25 cellular contexts compared by ENCODE assay signal in the genomic region with DNA sequence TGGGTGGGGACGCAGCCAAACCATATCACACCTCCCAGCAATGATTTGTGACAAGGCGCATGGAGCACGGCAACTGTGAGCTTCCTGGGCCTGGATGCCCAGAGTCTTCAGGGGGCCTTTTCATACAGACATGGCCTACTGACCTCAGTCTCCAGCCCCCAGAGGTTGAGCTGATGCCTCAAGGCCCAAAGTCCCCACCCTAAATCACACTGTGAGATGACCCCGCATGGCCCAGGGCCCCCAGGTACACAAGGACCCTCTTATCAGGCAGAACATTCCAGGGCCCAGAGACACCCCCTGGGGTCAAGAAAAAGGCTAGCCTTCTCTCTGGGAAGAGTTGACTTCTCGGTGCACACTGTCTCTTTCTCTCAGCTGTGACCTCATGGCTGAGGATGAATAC.
DNase-seq lines count a peak whose midpoint lies in the region; ATAC-seq, FAIRE-seq and TF ChIP-seq lines count a peak whose summit lies in the region.
"Had no signal": no experiment of that assay in that cellular context is flagged by ENCODE, and none has a peak within 500 bp of the region (broad histone marks: within the 10 kb centered on the region; RNA-seq: fewer than 3 reads in every experiment).

No MANE protein-coding gene starts in this region.

- no peaks in the 10 kb centered on the region for H3K4me1 ChIP-seq in right atrium auricular region
- H3K4me1 ChIP-seq in sigmoid colon: no peaks in the 10 kb centered on the region
- H3K4me1 ChIP-seq in HepG2 (ENCODE audit: insufficient read depth, low read length): peaks cover 12% of the 10 kb centered on the region; the same call in 1 of the 2 replicates
- H3K4me1 ChIP-seq: A549, BE2C had no signal

- H2AFZ ChIP-seq in HepG2 (ENCODE audit: low read length): no peak overlapping the region
- H2AFZ ChIP-seq: GM23338 had no signal

- no peak for TF ChIP-seq RAD21 in HepG2 (CRISPR knock-in tag; IDR thresholded peaks at IDR 0.05)

- DNase-seq in right atrium auricular region (ENCODE audit: low spot score): peak; percentile 46
- DNase-seq in left cardiac atrium: no peak
- peak; percentile 19 for DNase-seq in left lobe of liver (ENCODE audit: low spot score)
- DNase-seq in sigmoid colon: peak; percentile 50
- no peak for DNase-seq in HepG2 (ENCODE audit: low spot score)
- no peak for DNase-seq in activated CD4-positive, CD25-positive, alpha-beta regulatory T cell (lab: John Stamatoyannopoulos, UW)
- DNase-seq: 8988T; ACHN; AML-193; BE2C; CD4-positive, alpha-beta T cell; CD8-positive, alpha-beta memory T cell; DMS 273 treated with DMSO at 0.1 percent for 48 hours; DMS79; EL; GDM1; H9 had no signal

- no peak for FAIRE-seq in HepG2 (lab: Jason Lieb, UNC)
- FAIRE-seq: A549, D721Med, GM12878, GM19239 had no signal

- H3K79me2 ChIP-seq in HepG2 (ENCODE audit: insufficient read depth, low read length): no peaks in the 10 kb centered on the region

- no peak for TF ChIP-seq EP300 in sigmoid colon (IDR thresholded peaks at IDR 0.05)
- no peak for TF ChIP-seq EP300 in HepG2 (IDR thresholded peaks at IDR 0.05; ENCODE audit: low read depth in 2 of 2, low read length in 2 of 2)
- TF ChIP-seq EP300 in HepG2 (CRISPR knock-in tag; IDR thresholded peaks at IDR 0.05; ENCODE audit: borderline replicate concordance): no peak

- H3K27ac ChIP-seq in right atrium auricular region: no peak overlapping the region
- no peak overlapping the region for H3K27ac ChIP-seq in sigmoid colon
- H3K27ac ChIP-seq in HepG2 (ENCODE audit: extremely low read length, insufficient read depth, low read length): no peak overlapping the region
- H3K27ac ChIP-seq: A549; BLaER1 treated with 17β-estradiol and CSF1 and Interleukin-3, amounts not matched to agents 10 nM and 100 nM had no signal

- no peak overlapping the region for H3K4me2 ChIP-seq in HepG2 (ENCODE audit: low read depth, low read length)
- H3K4me2 ChIP-seq: A549; BLaER1 treated with 17β-estradiol and CSF1 and Interleukin-3, amounts not matched to agents 10 nM and 100 nM; GM23338 had no signal

- H3K4me3 ChIP-seq in right atrium auricular region: no peak overlapping the region
- no peak overlapping the region for H3K4me3 ChIP-seq in sigmoid colon
- H3K4me3 ChIP-seq in HepG2 (replicated peaks in 1 of 3; ENCODE audit: insufficient read depth in 1 of 3, low read depth in 2 of 3, low read length in 3 of 3): no peak overlapping the region
- H3K4me3 ChIP-seq: A549; BLaER1 treated with 17β-estradiol and CSF1 and Interleukin-3, amounts not matched to agents 10 nM and 100 nM; GM12878; GM23338 had no signal

- ATAC-seq in left cardiac atrium (no peak), left lobe of liver (no peak), GM21423 (IDR thresholded peaks at IDR 0.05; ENCODE audit: unreplicated experiment) (no peak), HepG2 (no peak)
- ATAC-seq: A549, GM12878, GM23338, HCT116 had no signal

- CTCF ChIA-PET in HepG2 (lab: Yijun Ruan, JAX; ENCODE audit: low intra/inter-chr PET ratio, low total read pairs): no interaction called here

- TF ChIP-seq POLR2A in sigmoid colon (IDR thresholded peaks at IDR 0.05) (no peak), HepG2 (IDR thresholded peaks at IDR 0.05; ENCODE audit: insufficient read depth in 1 of 2, low read depth in 2 of 2, low read length in 2 of 2) (no peak)

- TF ChIP-seq CTCF in right atrium auricular region (IDR thresholded peaks at IDR 0.05) (no peak), sigmoid colon (IDR thresholded peaks at IDR 0.05) (no peak), HepG2 (CRISPR knock-in tag; IDR thresholded peaks at IDR 0.05) (no peak)

- in situ Hi-C loops in HepG2 (cut with HindIII; ENCODE audit: extremely low pct_ligation_motif_present, low pct_unique_long_range_greater_than_20kb): no loop called here

- H3K9me3 ChIP-seq in right atrium auricular region (no peaks in the 10 kb centered on the region), sigmoid colon (no peaks in the 10 kb centered on the region), HepG2 (ENCODE audit: low read length) (no peaks in the 10 kb centered on the region)
- H3K9me3 ChIP-seq: A549, BE2C had no signal

- H3K9ac ChIP-seq in HepG2 (ENCODE audit: insufficient read depth, low read depth, low read length): no peak overlapping the region
- H3K9ac ChIP-seq: BLaER1 treated with 17β-estradiol and CSF1 and Interleukin-3, amounts not matched to agents 10 nM and 100 nM had no signal

- intact Hi-C loops in left cardiac atrium (cut with DNase I): no loop called here
- intact Hi-C loops in sigmoid colon (cut with DNase I): no loop called here
- intact Hi-C loops in HepG2 (cut with micrococcal nuclease; ENCODE audit: unreplicated experiment): no loop called here

- no peaks in the 10 kb centered on the region for H3K27me3 ChIP-seq in right atrium auricular region
- H3K27me3 ChIP-seq in sigmoid colon: peaks cover 0 to 23% (median 7%) of the 10 kb centered on the region in 3 donors
- H3K27me3 ChIP-seq in HepG2 (ENCODE audit: control insufficient read depth in 1 of 2, insufficient read depth in 2 of 2, low read length in 2 of 2): peaks cover 0 to 16% of the 10 kb centered on the region in 2 experiments; a peak in 3 of 5 replicates
- H3K27me3 ChIP-seq: BE2C; BLaER1 treated with 17β-estradiol and CSF1 and Interleukin-3, amounts not matched to agents 10 nM and 100 nM had no signal

- WGBS in sigmoid colon, 2 donors: 74 to 75% methylated on average over 5 of the region's 5 CpGs
- 9% methylated on average over 4 of the region's 5 CpGs for WGBS in HepG2 (ENCODE audit: low lambda C conversion rate)

- no TSS peak for BruUV-seq in HepG2 (replicated peaks; lab: Mats Ljungman, UMichigan)

- H3K36me3 ChIP-seq in right atrium auricular region: no peaks in the 10 kb centered on the region
- H3K36me3 ChIP-seq in sigmoid colon: no peaks in the 10 kb centered on the region
- no peaks in the 10 kb centered on the region for H3K36me3 ChIP-seq in HepG2 (replicated peaks in 1 of 2; ENCODE audit: control insufficient read depth in 1 of 2, insufficient read depth in 2 of 2, low read length in 2 of 2)
- H3K36me3 ChIP-seq: BE2C; BLaER1 treated with 17β-estradiol and CSF1 and Interleukin-3, amounts not matched to agents 10 nM and 100 nM had no signal

- H4K20me1 ChIP-seq in HepG2 (ENCODE audit: insufficient read depth, low read length): no peaks in the 10 kb centered on the region
- H4K20me1 ChIP-seq: BLaER1 treated with 17β-estradiol and CSF1 and Interleukin-3, amounts not matched to agents 10 nM and 100 nM had no signal

- POLR2A ChIA-PET in HepG2 (lab: Yijun Ruan, JAX): no interaction called here

TF ChIP-seq in HepG2, 621 proteins besides CTCF, POLR2A, EP300 and RAD21:
- TF ChIP-seq ZSCAN20 (CRISPR knock-in tag; IDR thresholded peaks at IDR 0.05; ENCODE audit: borderline replicate concordance) (no peak), ZNF3 (CRISPR knock-in tag; IDR thresholded peaks at IDR 0.05) (no peak), ZC3H4 (CRISPR knock-in tag; IDR thresholded peaks at IDR 0.05; ENCODE audit: borderline replicate concordance) (no peak), ZNF850 (CRISPR knock-in tag; conservative IDR thresholded peaks at IDR 0.05) (no peak)
TF ChIP-seq in HepG2: peak in this region for 0.

Comparison
In these comparisons a context has a peak if more than half of its experiments do, and no peak if none do; other contexts are left out.
1. DNase-seq: peak in right atrium auricular region (single experiment), left lobe of liver (single experiment) and sigmoid colon (single experiment); none in left cardiac atrium (single experiment), HepG2 (single experiment) and activated CD4-positive, CD25-positive, alpha-beta regulatory T cell (0 of 4).